22 cellular contexts compared by ENCODE assay signal in genomic region chr1:232108598-232108997, GRCh38.
"Had no signal": no experiment of that assay in that cellular context is flagged by ENCODE, and none has a peak within 500 bp of the region (broad histone marks: within the 10 kb centered on the region; RNA-seq: fewer than 3 reads in every experiment).

No MANE protein-coding gene starts in this region.

- H3K4me1 ChIP-seq: gastrocnemius medialis, left lung, psoas muscle, testis had no signal

- H3K27me3 ChIP-seq: gastrocnemius medialis, testis had no signal

- H3K27ac ChIP-seq: gastrocnemius medialis, left lung, psoas muscle, skin epidermis, testis had no signal

- H3K36me3 ChIP-seq: gastrocnemius medialis, left lung had no signal

- DNase-seq: activated CD4-positive, alpha-beta T cell treated with anti-CD3 and anti-CD28 coated beads, Interleukin-2, amount 10 ng/mL, durations not matched to agents 24 days and 14 days; activated CD4-positive, CD25-positive, alpha-beta regulatory T cell; activated CD8-positive, alpha-beta T cell treated with anti-CD3 and anti-CD28 coated beads for 36 hours; activated naive CD4-positive, alpha-beta T cell treated with anti-CD3 and anti-CD28 coated beads, Interleukin-2, amount 10 ng/mL, durations not matched to agents 7 days and 5 days; activated naive CD8-positive, alpha-beta T cell treated with anti-CD3 and anti-CD28 coated beads, Interleukin-2, amount 50 U/mL, for 24 hours; activated T-cell treated with anti-CD3 and anti-CD28 coated beads, Interleukin-2, amount 50 U/mL, for 24 hours; anterior cingulate cortex; effector CD8-positive, alpha-beta T cell; gastrocnemius medialis; head of caudate nucleus; left lung; mammary epithelial cell; nephron progenitor cell; psoas muscle; right cardiac atrium; stimulated activated CD4-positive, alpha-beta T cell treated with anti-CD3 and anti-CD28 coated beads, Interleukin-15, amount 100 ng/mL, for 24 hours; stimulated activated CD4-positive, alpha-beta T cell treated with anti-CD3 and anti-CD28 coated beads, Interleukin-2, amount 100 ng/mL, for 48 hours; T-helper 1 cell; T-helper 9 cell; testis had no signal

- H3K9me3 ChIP-seq: gastrocnemius medialis, left lung, psoas muscle, testis had no signal

- H3K4me3 ChIP-seq: gastrocnemius medialis, left lung, psoas muscle, skin epidermis, testis had no signal

- ATAC-seq: activated CD8-positive, alpha-beta T cell treated with anti-CD3 and anti-CD28 coated beads for 36 hours; activated naive CD8-positive, alpha-beta T cell treated with anti-CD3 and anti-CD28 coated beads, Interleukin-2, amount 50 U/mL, for 24 hours; esophagus mucosa; gastrocnemius medialis; left lung; psoas muscle; right cardiac atrium had no signal
